In the genomic region with DNA sequence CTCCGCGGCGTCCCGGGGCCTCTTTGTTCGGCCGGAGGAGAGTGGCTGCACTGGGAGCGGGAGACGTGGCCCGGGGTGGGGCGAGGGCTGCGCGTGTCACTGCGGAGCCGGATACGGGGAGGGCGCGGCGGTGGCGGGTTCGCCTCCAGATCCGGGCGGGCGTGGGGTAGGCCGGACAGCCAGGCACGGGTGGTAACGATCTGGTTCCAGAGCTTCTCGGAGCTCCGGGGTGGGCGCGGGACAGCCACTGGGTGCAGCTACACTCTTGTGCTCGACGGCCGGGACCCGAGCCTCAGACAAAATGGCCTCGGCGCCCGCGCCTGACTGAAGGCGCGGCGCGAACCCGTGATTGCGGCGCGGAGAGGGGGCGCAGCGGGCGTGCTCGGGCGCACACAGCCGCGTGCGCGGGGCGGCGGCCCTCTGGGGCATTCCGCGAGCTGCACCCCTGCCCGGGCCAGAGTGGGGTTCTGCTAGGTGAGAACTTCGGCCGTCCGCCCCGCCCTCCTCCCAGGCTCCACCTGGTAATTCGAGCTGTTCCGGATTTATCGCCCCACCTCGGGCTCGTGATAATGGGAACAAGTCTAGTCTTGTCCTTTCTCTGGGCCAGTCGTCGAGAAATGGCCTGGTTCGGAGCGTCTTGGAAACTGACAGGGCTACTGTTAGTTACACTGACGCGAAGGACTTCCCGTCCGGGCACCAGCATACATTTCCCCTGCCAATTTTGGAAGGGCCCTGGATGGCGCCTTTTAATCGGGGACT, we compare ENCODE assay signal across 1 cellular context.
A peak's percentile ranks its signal among the peaks of the same experiment; 100 is the strongest.
TF ChIP-seq lines count a peak whose summit lies in the region.

No MANE protein-coding gene starts in this region.

TF ChIP-seq in HepG2, 621 proteins besides CTCF, POLR2A, EP300 and RAD21 (continued from another document and continues in another):
- no peak for TF ChIP-seq DDIT3 (CRISPR knock-in tag; IDR thresholded peaks at IDR 0.05)
- TF ChIP-seq MYPOP (CRISPR knock-in tag; IDR thresholded peaks at IDR 0.05) = peak; percentile 86; the same call in 1 of the 2 replicates
- no peak; the same call in 1 of the 2 replicates for TF ChIP-seq HMG20B (CRISPR knock-in tag; conservative IDR thresholded peaks at IDR 0.05)
- TF ChIP-seq NR2F2 (IDR thresholded peaks at IDR 0.05; ENCODE audit: borderline replicate concordance, low read depth) = no peak
- no peak for TF ChIP-seq PLRG1 (conservative IDR thresholded peaks at IDR 0.05)
- TF ChIP-seq ZNF260 (CRISPR knock-in tag; IDR thresholded peaks at IDR 0.05; ENCODE audit: borderline replicate concordance, low read depth) = no peak
- TF ChIP-seq, protein P1, sequence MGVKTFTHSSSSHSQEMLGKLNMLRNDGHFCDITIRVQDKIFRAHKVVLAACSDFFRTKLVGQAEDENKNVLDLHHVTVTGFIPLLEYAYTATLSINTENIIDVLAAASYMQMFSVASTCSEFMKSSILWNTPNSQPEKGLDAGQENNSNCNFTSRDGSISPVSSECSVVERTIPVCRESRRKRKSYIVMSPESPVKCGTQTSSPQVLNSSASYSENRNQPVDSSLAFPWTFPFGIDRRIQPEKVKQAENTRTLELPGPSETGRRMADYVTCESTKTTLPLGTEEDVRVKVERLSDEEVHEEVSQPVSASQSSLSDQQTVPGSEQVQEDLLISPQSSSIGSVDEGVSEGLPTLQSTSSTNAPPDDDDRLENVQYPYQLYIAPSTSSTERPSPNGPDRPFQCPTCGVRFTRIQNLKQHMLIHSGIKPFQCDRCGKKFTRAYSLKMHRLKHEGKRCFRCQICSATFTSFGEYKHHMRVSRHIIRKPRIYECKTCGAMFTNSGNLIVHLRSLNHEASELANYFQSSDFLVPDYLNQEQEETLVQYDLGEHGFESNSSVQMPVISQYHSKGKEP (CRISPR knock-in tag; IDR thresholded peaks at IDR 0.05) = peak; percentile 54; the same call in 1 of the 2 replicates
- TF ChIP-seq RAD51 (IDR thresholded peaks at IDR 0.05; ENCODE audit: borderline replicate concordance) = no peak
- no peak for TF ChIP-seq TBL1XR1 (IDR thresholded peaks at IDR 0.05; ENCODE audit: borderline replicate concordance, low read length, partially characterized antibody)
- TF ChIP-seq ZFP1 (CRISPR knock-in tag; IDR thresholded peaks at IDR 0.05) = no peak; the same call in 1 of the 2 replicates
- TF ChIP-seq ATF7-NPFF (CRISPR knock-in tag; IDR thresholded peaks at IDR 0.05; ENCODE audit: low read depth) = peak; percentile 96
- TF ChIP-seq STAT5B (CRISPR knock-in tag; IDR thresholded peaks at IDR 0.05) = no peak
- TF ChIP-seq, protein P2, sequence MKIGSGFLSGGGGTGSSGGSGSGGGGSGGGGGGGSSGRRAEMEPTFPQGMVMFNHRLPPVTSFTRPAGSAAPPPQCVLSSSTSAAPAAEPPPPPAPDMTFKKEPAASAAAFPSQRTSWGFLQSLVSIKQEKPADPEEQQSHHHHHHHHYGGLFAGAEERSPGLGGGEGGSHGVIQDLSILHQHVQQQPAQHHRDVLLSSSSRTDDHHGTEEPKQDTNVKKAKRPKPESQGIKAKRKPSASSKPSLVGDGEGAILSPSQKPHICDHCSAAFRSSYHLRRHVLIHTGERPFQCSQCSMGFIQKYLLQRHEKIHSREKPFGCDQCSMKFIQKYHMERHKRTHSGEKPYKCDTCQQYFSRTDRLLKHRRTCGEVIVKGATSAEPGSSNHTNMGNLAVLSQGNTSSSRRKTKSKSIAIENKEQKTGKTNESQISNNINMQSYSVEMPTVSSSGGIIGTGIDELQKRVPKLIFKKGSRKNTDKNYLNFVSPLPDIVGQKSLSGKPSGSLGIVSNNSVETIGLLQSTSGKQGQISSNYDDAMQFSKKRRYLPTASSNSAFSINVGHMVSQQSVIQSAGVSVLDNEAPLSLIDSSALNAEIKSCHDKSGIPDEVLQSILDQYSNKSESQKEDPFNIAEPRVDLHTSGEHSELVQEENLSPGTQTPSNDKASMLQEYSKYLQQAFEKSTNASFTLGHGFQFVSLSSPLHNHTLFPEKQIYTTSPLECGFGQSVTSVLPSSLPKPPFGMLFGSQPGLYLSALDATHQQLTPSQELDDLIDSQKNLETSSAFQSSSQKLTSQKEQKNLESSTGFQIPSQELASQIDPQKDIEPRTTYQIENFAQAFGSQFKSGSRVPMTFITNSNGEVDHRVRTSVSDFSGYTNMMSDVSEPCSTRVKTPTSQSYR (CRISPR knock-in tag; IDR thresholded peaks at IDR 0.05; ENCODE audit: borderline replicate concordance) = no peak
- no peak for TF ChIP-seq ZNF543 (CRISPR knock-in tag; IDR thresholded peaks at IDR 0.05)
- TF ChIP-seq XBP1 (CRISPR knock-in tag; IDR thresholded peaks at IDR 0.05) = no peak
- no peak for TF ChIP-seq SRF (IDR thresholded peaks at IDR 0.05; ENCODE audit: low read depth, low read length)
- peak; percentile 97 for TF ChIP-seq RBM22 (optimal IDR thresholded peaks at IDR 0.05; ENCODE audit: low read length)
- no peak; the same call in 1 of the 2 replicates for TF ChIP-seq ZNF556 (CRISPR knock-in tag; IDR thresholded peaks at IDR 0.05; ENCODE audit: borderline replicate concordance)
- no peak for TF ChIP-seq MTF2 (CRISPR knock-in tag; IDR thresholded peaks at IDR 0.05; ENCODE audit: borderline replicate concordance)
- TF ChIP-seq TCF7L2 (IDR thresholded peaks at IDR 0.05; ENCODE audit: low read depth, low read length) = no peak
- TF ChIP-seq SATB2 (CRISPR knock-in tag; IDR thresholded peaks at IDR 0.05) = no peak
- TF ChIP-seq, protein P3, sequence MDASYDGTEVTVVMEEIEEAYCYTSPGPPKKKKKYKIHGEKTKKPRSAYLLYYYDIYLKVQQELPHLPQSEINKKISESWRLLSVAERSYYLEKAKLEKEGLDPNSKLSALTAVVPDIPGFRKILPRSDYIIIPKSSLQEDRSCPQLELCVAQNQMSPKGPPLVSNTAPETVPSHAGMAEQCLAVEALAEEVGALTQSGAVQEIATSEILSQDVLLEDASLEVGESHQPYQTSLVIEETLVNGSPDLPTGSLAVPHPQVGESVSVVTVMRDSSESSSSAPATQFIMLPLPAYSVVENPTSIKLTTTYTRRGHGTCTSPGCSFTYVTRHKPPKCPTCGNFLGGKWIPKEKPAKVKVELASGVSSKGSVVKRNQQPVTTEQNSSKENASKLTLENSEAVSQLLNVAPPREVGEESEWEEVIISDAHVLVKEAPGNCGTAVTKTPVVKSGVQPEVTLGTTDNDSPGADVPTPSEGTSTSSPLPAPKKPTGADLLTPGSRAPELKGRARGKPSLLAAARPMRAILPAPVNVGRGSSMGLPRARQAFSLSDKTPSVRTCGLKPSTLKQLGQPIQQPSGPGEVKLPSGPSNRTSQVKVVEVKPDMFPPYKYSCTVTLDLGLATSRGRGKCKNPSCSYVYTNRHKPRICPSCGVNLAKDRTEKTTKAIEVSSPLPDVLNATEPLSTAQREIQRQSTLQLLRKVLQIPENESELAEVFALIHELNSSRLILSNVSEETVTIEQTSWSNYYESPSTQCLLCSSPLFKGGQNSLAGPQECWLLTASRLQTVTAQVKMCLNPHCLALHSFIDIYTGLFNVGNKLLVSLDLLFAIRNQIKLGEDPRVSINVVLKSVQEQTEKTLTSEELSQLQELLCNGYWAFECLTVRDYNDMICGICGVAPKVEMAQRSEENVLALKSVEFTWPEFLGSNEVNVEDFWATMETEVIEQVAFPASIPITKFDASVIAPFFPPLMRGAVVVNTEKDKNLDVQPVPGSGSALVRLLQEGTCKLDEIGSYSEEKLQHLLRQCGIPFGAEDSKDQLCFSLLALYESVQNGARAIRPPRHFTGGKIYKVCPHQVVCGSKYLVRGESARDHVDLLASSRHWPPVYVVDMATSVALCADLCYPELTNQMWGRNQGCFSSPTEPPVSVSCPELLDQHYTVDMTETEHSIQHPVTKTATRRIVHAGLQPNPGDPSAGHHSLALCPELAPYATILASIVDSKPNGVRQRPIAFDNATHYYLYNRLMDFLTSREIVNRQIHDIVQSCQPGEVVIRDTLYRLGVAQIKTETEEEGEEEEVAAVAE (CRISPR knock-in tag; IDR thresholded peaks at IDR 0.05; ENCODE audit: borderline replicate concordance) = peak; percentile 79
- peak; percentile 92 for TF ChIP-seq ZMYM4 (CRISPR knock-in tag; IDR thresholded peaks at IDR 0.05)
- 0 out of 2 replicates have a peak, but pooled peaks have one; percentile 23 for TF ChIP-seq GATAD1 (CRISPR knock-in tag; IDR thresholded peaks at IDR 0.05)
- no peak for TF ChIP-seq EHMT2 (IDR thresholded peaks at IDR 0.05; ENCODE audit: borderline replicate concordance, low read depth, low read length)
- no peak; the same call in 1 of the 2 replicates for TF ChIP-seq KLF9 (CRISPR knock-in tag; IDR thresholded peaks at IDR 0.05; ENCODE audit: low read depth)
- peak; percentile 50 for TF ChIP-seq SRSF4 (IDR thresholded peaks at IDR 0.05; ENCODE audit: low read depth, low read length, poor library complexity, severe bottlenecking)
- no peak for TF ChIP-seq SMARCE1 (IDR thresholded peaks at IDR 0.05; ENCODE audit: borderline replicate concordance)
- no peak; the same call in none of the 2 replicates for TF ChIP-seq ZNF20 (CRISPR knock-in tag; IDR thresholded peaks at IDR 0.05)
- peak; percentile 28; the same call in 1 of the 2 replicates for TF ChIP-seq ZNF816 (CRISPR knock-in tag; IDR thresholded peaks at IDR 0.05; ENCODE audit: borderline replicate concordance)
- TF ChIP-seq SPEN (CRISPR knock-in tag; IDR thresholded peaks at IDR 0.05; ENCODE audit: low read depth) = peak; percentile 90
- no peak for TF ChIP-seq ZNF761 (CRISPR knock-in tag; conservative IDR thresholded peaks at IDR 0.05)
- no peak for TF ChIP-seq NFE2L2 (IDR thresholded peaks at IDR 0.05; ENCODE audit: low read length)
- peak; percentile 35; the same call in 1 of the 2 replicates for TF ChIP-seq ELF4 (CRISPR knock-in tag; IDR thresholded peaks at IDR 0.05; ENCODE audit: borderline replicate concordance)
- TF ChIP-seq CENPT (CRISPR knock-in tag; IDR thresholded peaks at IDR 0.05; ENCODE audit: low read depth) = no peak
- 0 out of 2 replicates have a peak, but pooled peaks have one; percentile 51 for TF ChIP-seq HNF1A (IDR thresholded peaks at IDR 0.05; ENCODE audit: low read depth)
- TF ChIP-seq HNF1A (CRISPR knock-in tag; IDR thresholded peaks at IDR 0.05; ENCODE audit: borderline replicate concordance) = no peak; the same call in 1 of the 2 replicates
- TF ChIP-seq, protein P4, sequence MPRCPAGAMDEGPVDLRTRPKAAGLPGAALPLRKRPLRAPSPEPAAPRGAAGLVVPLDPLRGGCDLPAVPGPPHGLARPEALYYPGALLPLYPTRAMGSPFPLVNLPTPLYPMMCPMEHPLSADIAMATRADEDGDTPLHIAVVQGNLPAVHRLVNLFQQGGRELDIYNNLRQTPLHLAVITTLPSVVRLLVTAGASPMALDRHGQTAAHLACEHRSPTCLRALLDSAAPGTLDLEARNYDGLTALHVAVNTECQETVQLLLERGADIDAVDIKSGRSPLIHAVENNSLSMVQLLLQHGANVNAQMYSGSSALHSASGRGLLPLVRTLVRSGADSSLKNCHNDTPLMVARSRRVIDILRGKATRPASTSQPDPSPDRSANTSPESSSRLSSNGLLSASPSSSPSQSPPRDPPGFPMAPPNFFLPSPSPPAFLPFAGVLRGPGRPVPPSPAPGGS (CRISPR knock-in tag; IDR thresholded peaks at IDR 0.05) = peak; percentile 90
- TF ChIP-seq ZUFSP (CRISPR knock-in tag; IDR thresholded peaks at IDR 0.05; ENCODE audit: borderline replicate concordance) = no peak
- peak; percentile 13; the same call in 1 of the 2 replicates for TF ChIP-seq ZNF337 (CRISPR knock-in tag; IDR thresholded peaks at IDR 0.05; ENCODE audit: borderline replicate concordance, low read depth)
- no peak for TF ChIP-seq ZNF772 (CRISPR knock-in tag; IDR thresholded peaks at IDR 0.05)
- TF ChIP-seq ZNF547 (CRISPR knock-in tag; IDR thresholded peaks at IDR 0.05) = peak; percentile 55; the same call in 1 of the 2 replicates
- TF ChIP-seq CEBPG (CRISPR knock-in tag; IDR thresholded peaks at IDR 0.05) = no peak; the same call in 1 of the 2 replicates
- TF ChIP-seq SUZ12 (IDR thresholded peaks at IDR 0.05; ENCODE audit: low read depth, low read length) = no peak
